Comparison of ENCODE assay signal across 18 cellular contexts in genomic region chr4:141238196-141238595, GRCh38.
"Had no signal": no experiment of that assay in that cellular context is flagged by ENCODE, and none has a peak within 500 bp of the region (broad histone marks: within the 10 kb centered on the region; RNA-seq: fewer than 3 reads in every experiment).

No MANE protein-coding gene starts in this region.

- H3K4me1 ChIP-seq: gastrocnemius medialis, psoas muscle, right lobe of liver, spleen, tibial artery, upper lobe of left lung, uterus had no signal

- H3K4me3 ChIP-seq: dorsolateral prefrontal cortex, gastrocnemius medialis, psoas muscle, right lobe of liver, spleen, tibial artery, upper lobe of left lung, uterus had no signal

- H3K36me3 ChIP-seq: uterus had no signal

- H3K27me3 ChIP-seq: dorsolateral prefrontal cortex, gastrocnemius medialis, neutrophil, right lobe of liver, spleen, tibial artery, upper lobe of left lung, uterus had no signal

- DNase-seq: dorsolateral prefrontal cortex; effector CD8-positive, alpha-beta T cell; gastrocnemius medialis; glutamatergic neuron; islet precursor cell; mammary epithelial cell; naive thymus-derived CD4-positive, alpha-beta T cell; psoas muscle; retina; right lobe of liver; spleen; stimulated activated CD4-positive, alpha-beta T cell treated with anti-CD3 and anti-CD28 coated beads, Interleukin-15, amount 100 ng/mL, for 24 hours; stimulated activated CD4-positive, alpha-beta T cell treated with anti-CD3 and anti-CD28 coated beads, Interleukin-1b, Interleukin-23, amount 100 ng/mL, for 48 hours; stimulated activated CD4-positive, alpha-beta T cell treated with anti-CD3 and anti-CD28 coated beads, Interleukin-4, amount 100 ng/mL, for 24 hours; tibial artery; upper lobe of left lung; uterus had no signal

- H3K27ac ChIP-seq: dorsolateral prefrontal cortex, gastrocnemius medialis, neutrophil, psoas muscle, right lobe of liver, spleen, tibial artery, upper lobe of left lung, uterus had no signal

- H3K9me3 ChIP-seq: gastrocnemius medialis, neutrophil, psoas muscle, right lobe of liver, spleen, tibial artery, upper lobe of left lung, uterus had no signal
